Comparison of ENCODE assay signal across 9 cellular contexts in genomic region chr14:58488550-58488949, GRCh38.
A peak's percentile ranks its signal among the peaks of the same experiment; 100 is the strongest.
DNase-seq lines count a peak whose midpoint lies in the region; ATAC-seq and TF ChIP-seq lines count a peak whose summit lies in the region.
"Had no signal": no experiment of that assay in that cellular context is flagged by ENCODE, and none has a peak within 500 bp of the region (broad histone marks: within the 10 kb centered on the region; RNA-seq: fewer than 3 reads in every experiment).

No MANE protein-coding gene starts in this region.

- H3K4me1 Mint-ChIP-seq in CD8-positive, alpha-beta T cell (ENCODE audit: low read depth): no peaks in the 10 kb centered on the region

- intact Hi-C loops in CD8-positive, alpha-beta T cell (cut with DNase I, micrococcal nuclease): no loop called here

- H3K4me3 Mint-ChIP-seq in CD8-positive, alpha-beta T cell: no peak overlapping the region
- H3K4me3 Mint-ChIP-seq: naive thymus-derived CD8-positive, alpha-beta T cell had no signal

- no peak for DNase-seq in CD8-positive, alpha-beta T cell
- DNase-seq in RPMI7951 (ENCODE audit: low read depth) (peak; percentile 63), fibroblast of the aortic adventitia (ENCODE audit: low read depth) (peak; percentile 11), H7 (no peak), SW480 (ENCODE audit: low spot score) (no peak)
- DNase-seq in activated CD4-positive, CD25-positive, alpha-beta regulatory T cell treated with anti-CD3 and anti-CD28 coated beads, Interleukin-2, amount 50 U/mL, for 72 hours: no peak
- DNase-seq: naive thymus-derived CD8-positive, alpha-beta T cell had no signal

- H3K4me1 ChIP-seq in CD8-positive, alpha-beta T cell (ENCODE audit: insufficient read depth, low read length): no peaks in the 10 kb centered on the region

- peaks cover 50% of the 10 kb centered on the region for H3K36me3 Mint-ChIP-seq in CD8-positive, alpha-beta T cell

- no peaks in the 10 kb centered on the region for H3K9me3 ChIP-seq in CD8-positive, alpha-beta T cell (ENCODE audit: low read length)

- no peak overlapping the region for H3K27ac ChIP-seq in CD8-positive, alpha-beta T cell (ENCODE audit: low read depth, low read length)

- no peaks in the 10 kb centered on the region for H3K27me3 Mint-ChIP-seq in CD8-positive, alpha-beta T cell (ENCODE audit: low read depth)
- H3K27me3 Mint-ChIP-seq: naive thymus-derived CD8-positive, alpha-beta T cell had no signal

- peak overlapping the region; percentile 55 for H3K27ac Mint-ChIP-seq in CD8-positive, alpha-beta T cell

- no peak for ATAC-seq in CD8-positive, alpha-beta T cell
- ATAC-seq in GM21423 (IDR thresholded peaks at IDR 0.05; ENCODE audit: unreplicated experiment): peak; percentile 46
- no peak for ATAC-seq in GM18519 (IDR thresholded peaks at IDR 0.05; ENCODE audit: low FRiP score, unreplicated experiment)
- ATAC-seq: naive thymus-derived CD8-positive, alpha-beta T cell had no signal

- no peaks in the 10 kb centered on the region for H3K27me3 ChIP-seq in CD8-positive, alpha-beta T cell (ENCODE audit: insufficient read depth, low read length)
- no peaks in the 10 kb centered on the region for H3K27me3 ChIP-seq in H7 (ENCODE audit: control insufficient read depth, insufficient read depth, low read length)

- POLR2A ChIA-PET in CD8-positive, alpha-beta T cell (lab: Charles Lee): interaction anchor here (1.2 kb wide), 1 partner anchor 11 kb away, joined by 3 read pairs; no protein-coding TSS in a partner anchor

- peaks cover 3% of the 10 kb centered on the region for H3K9me3 Mint-ChIP-seq in CD8-positive, alpha-beta T cell

- TF ChIP-seq CTCF in CD8-positive, alpha-beta T cell (IDR thresholded peaks at IDR 0.05): no peak
- TF ChIP-seq CTCF in fibroblast of the aortic adventitia (IDR thresholded peaks at IDR 0.05; ENCODE audit: insufficient read depth, low read length): no peak

- H3K4me3 ChIP-seq in CD8-positive, alpha-beta T cell (ENCODE audit: low read depth, low read length): no peak overlapping the region
- H3K4me3 ChIP-seq in fibroblast of the aortic adventitia (ENCODE audit: low read depth, low read length): no peak overlapping the region
- no peak overlapping the region for H3K4me3 ChIP-seq in H7 (ENCODE audit: insufficient read depth, low read depth, low read length)

- H3K36me3 ChIP-seq in CD8-positive, alpha-beta T cell (ENCODE audit: insufficient read depth, low read length): peaks cover 14% of the 10 kb centered on the region
- H3K36me3 ChIP-seq in H7 (replicated peaks; ENCODE audit: control insufficient read depth, insufficient read depth, low read length): peaks cover 3% of the 10 kb centered on the region

- CTCF ChIA-PET in CD8-positive, alpha-beta T cell (lab: Charles Lee): interaction anchor here (1.5 kb wide), 1 partner anchor 13 kb away, joined by 3 read pairs; no protein-coding TSS in a partner anchor

Comparison
In these comparisons a context has a peak if more than half of its experiments do, and no peak if none do; other contexts are left out.
1. DNase-seq: peak in RPMI7951 (single experiment) and fibroblast of the aortic adventitia (single experiment); none in CD8-positive, alpha-beta T cell (0 of 7), activated CD4-positive, CD25-positive, alpha-beta regulatory T cell treated with anti-CD3 and anti-CD28 coated beads, Interleukin-2, amount 50 U/mL, for 72 hours (single experiment), H7 (single experiment) and SW480 (single experiment).